Comparison of ENCODE assay signal across 32 cellular contexts in genomic region chrX:39625810-39626209, GRCh38.
"Had no signal": no experiment of that assay in that cellular context is flagged by ENCODE, and none has a peak within 500 bp of the region (broad histone marks: within the 10 kb centered on the region; RNA-seq: fewer than 3 reads in every experiment).

No MANE protein-coding gene starts in this region.

- DNase-seq: activated effector memory CD4-positive, alpha-beta T cell treated with anti-CD3 and anti-CD28 coated beads, Interleukin-2, amount 50 U/mL, for 16 hours; activated effector memory CD4-positive, alpha-beta T cell treated with Interleukin-2 at 50 U/mL for 16 hours; activated gamma-delta T cell; activated gamma-delta T cell treated with Interleukin-2 at 50 U/mL for 16 hours; activated naive CD4-positive, alpha-beta T cell; activated naive CD4-positive, alpha-beta T cell treated with anti-CD3 and anti-CD28 coated beads for 36 hours; activated naive CD4-positive, alpha-beta T cell treated with anti-CD3 and anti-CD28 coated beads, Interleukin-2, amount 10 ng/mL, durations not matched to agents 7 days and 5 days; activated naive CD4-positive, alpha-beta T cell treated with anti-CD3 and anti-CD28 coated beads, Interleukin-2, amount 50 U/mL, for 16 hours; activated naive CD4-positive, alpha-beta T cell treated with Interleukin-2 at 50 U/mL for 16 hours; activated naive CD8-positive, alpha-beta T cell treated with anti-CD3 and anti-CD28 coated beads for 36 hours; activated naive CD8-positive, alpha-beta T cell treated with anti-CD3 and anti-CD28 coated beads, Interleukin-2, amount 10 ng/mL, durations not matched to agents 7 days and 5 days; activated naive CD8-positive, alpha-beta T cell treated with anti-CD3 and anti-CD28 coated beads, Interleukin-2, amount 50 U/mL, for 24 hours; activated T-cell treated with anti-CD3 and anti-CD28 coated beads, Interleukin-2, amount 50 U/mL, for 1 hour; activated T-cell treated with anti-CD3 and anti-CD28 coated beads, Interleukin-2, amount 50 U/mL, for 24 hours; activated T-cell treated with anti-CD3 and anti-CD28 coated beads, Interleukin-2, amount 50 U/mL, for 4 hours; activated T-cell treated with anti-CD3 and anti-CD28 coated beads, Interleukin-2, amount 50 U/mL, for 48 hours; activated T-cell treated with anti-CD3 and anti-CD28 coated beads, Interleukin-2, amount 50 U/mL, for 72 hours; adrenal gland; amniotic stem cell; amygdala; anterior cingulate cortex; aorta; body of pancreas; brain microvascular endothelial cell; caudate nucleus; central memory CD4-positive, alpha-beta T cell; cerebellar nuclear complex had no signal

- H3K4me1 ChIP-seq: adrenal gland, ascending aorta, body of pancreas, breast epithelium had no signal

- ATAC-seq: activated naive CD4-positive, alpha-beta T cell treated with anti-CD3 and anti-CD28 coated beads, Interleukin-2, amount 50 U/mL, for 72 hours; activated naive CD8-positive, alpha-beta T cell treated with anti-CD3 and anti-CD28 coated beads, Interleukin-2, amount 50 U/mL, for 24 hours; activated T-cell treated with anti-CD3 and anti-CD28 coated beads, Interleukin-2, amount 50 U/mL, for 4 hours; activated T-cell treated with anti-CD3 and anti-CD28 coated beads, Interleukin-2, amount 50 U/mL, for 72 hours; activated T-helper 17 cell treated with anti-CD3 and anti-CD28 coated beads, Interleukin-2, amount 50 U/mL, for 72 hours; body of pancreas had no signal

- H3K36me3 ChIP-seq: adrenal gland, ascending aorta, brain microvascular endothelial cell, breast epithelium, cardiac muscle cell had no signal

- H3K27ac ChIP-seq: adrenal gland, ascending aorta, body of pancreas, brain microvascular endothelial cell, breast epithelium, cardiac muscle cell had no signal

- H3K9me3 ChIP-seq: adrenal gland, body of pancreas had no signal

- H3K4me3 ChIP-seq: adrenal gland, ascending aorta, body of pancreas, breast epithelium, cardiac muscle cell had no signal

- H3K27me3 ChIP-seq: ascending aorta, body of pancreas, brain microvascular endothelial cell, cardiac muscle cell had no signal
